Comparison of ENCODE assay signal across 21 cellular contexts in the genomic region with DNA sequence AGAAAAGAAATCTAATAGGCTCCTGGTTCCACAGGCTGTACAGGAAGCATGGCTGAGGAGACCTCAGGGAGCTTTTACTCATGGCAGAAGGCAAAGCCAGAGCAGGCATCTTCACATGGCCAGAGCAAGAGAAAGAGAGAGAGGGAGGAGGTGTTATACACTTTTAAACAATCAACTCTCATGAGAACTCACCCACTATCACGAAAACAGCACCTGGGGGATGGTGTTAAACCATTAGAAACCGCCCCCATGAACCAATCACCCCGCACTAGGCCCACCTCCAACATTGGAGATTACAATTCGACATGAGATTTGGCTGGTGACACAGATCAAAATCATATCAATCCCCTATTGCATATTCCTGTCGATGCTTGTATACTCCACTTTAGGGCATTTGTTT.
DNase-seq lines count a peak whose midpoint lies in the region; ATAC-seq and TF ChIP-seq lines count a peak whose summit lies in the region.
"Had no signal": no experiment of that assay in that cellular context is flagged by ENCODE, and none has a peak within 500 bp of the region (broad histone marks: within the 10 kb centered on the region; RNA-seq: fewer than 3 reads in every experiment).

No MANE protein-coding gene starts in this region.

- peak; percentile 29 for ATAC-seq in stimulated activated naive CD8-positive, alpha-beta T cell treated with anti-CD3 and anti-CD28 coated beads, Interleukin-15, amount 100 ng/mL, for 72 hours
- ATAC-seq in stimulated activated memory B cell treated with anti-CD40 and anti-IgM and Interleukin-4, amounts not matched to agents 10 μg/mL and 1 μg/mL and 100 μg/mL, for 72 hours, result no peak
- no peak for ATAC-seq in SK-N-SH treated with all-trans-retinoic acid at 6 μM for 48 hours

- peak overlapping the region; percentile 89 for H3K27ac Mint-ChIP-seq in activated CD4-positive, alpha-beta memory T cell treated with anti-CD3 and anti-CD28 coated beads for 36 hours
- no peak overlapping the region for H3K27ac Mint-ChIP-seq in activated CD4-positive, alpha-beta memory T cell treated with anti-CD3 and anti-CD28 coated beads, Interleukin-2, amount 10 ng/mL, durations not matched to agents 7 days and 5 days
- H3K27ac Mint-ChIP-seq in stimulated activated naive CD8-positive, alpha-beta T cell treated with anti-CD3 and anti-CD28 coated beads, Interleukin-15, amount 100 ng/mL, for 72 hours, result peak overlapping the region; percentile 48 to 71
- H3K27ac Mint-ChIP-seq in stimulated activated memory B cell treated with anti-CD40 and anti-IgM and Interleukin-4, amounts not matched to agents 10 μg/mL and 1 μg/mL and 100 μg/mL, for 72 hours, result no peak overlapping the region
- H3K27ac Mint-ChIP-seq: CD8-positive, alpha-beta memory T cell had no signal

- POLR2A ChIA-PET in activated CD4-positive, alpha-beta memory T cell treated with anti-CD3 and anti-CD28 coated beads for 36 hours (lab: Charles Lee), result interaction anchor here (0.8 to 5.2 kb wide), 5 partner anchors 44 to 93 kb away, joined by 3 to 182 read pairs (median 3); no protein-coding TSS in a partner anchor
- POLR2A ChIA-PET in activated CD4-positive, alpha-beta memory T cell treated with anti-CD3 and anti-CD28 coated beads, Interleukin-2, amount 10 ng/mL, durations not matched to agents 7 days and 5 days (lab: Charles Lee), result interaction anchor here (1.1 to 1.7 kb wide), 2 partner anchors 48 to 59 kb away, joined by 3 read pairs; no protein-coding TSS in a partner anchor

- H3K4me1 Mint-ChIP-seq in activated CD4-positive, alpha-beta memory T cell treated with anti-CD3 and anti-CD28 coated beads for 36 hours (ENCODE audit: low read depth), result peaks cover 51% of the 10 kb centered on the region
- peaks cover 21% of the 10 kb centered on the region for H3K4me1 Mint-ChIP-seq in activated CD4-positive, alpha-beta memory T cell treated with anti-CD3 and anti-CD28 coated beads, Interleukin-2, amount 10 ng/mL, durations not matched to agents 7 days and 5 days
- peaks cover 41% of the 10 kb centered on the region for H3K4me1 Mint-ChIP-seq in stimulated activated naive CD8-positive, alpha-beta T cell treated with anti-CD3 and anti-CD28 coated beads, Interleukin-15, amount 100 ng/mL, for 72 hours
- peaks cover 31% of the 10 kb centered on the region for H3K4me1 Mint-ChIP-seq in stimulated activated memory B cell treated with anti-CD40 and anti-IgM and Interleukin-4, amounts not matched to agents 10 μg/mL and 1 μg/mL and 100 μg/mL, for 72 hours

- H3K9me3 Mint-ChIP-seq in activated CD4-positive, alpha-beta memory T cell treated with anti-CD3 and anti-CD28 coated beads for 36 hours, result no peaks in the 10 kb centered on the region
- no peaks in the 10 kb centered on the region for H3K9me3 Mint-ChIP-seq in activated CD4-positive, alpha-beta memory T cell treated with anti-CD3 and anti-CD28 coated beads, Interleukin-2, amount 10 ng/mL, durations not matched to agents 7 days and 5 days
- H3K9me3 Mint-ChIP-seq in stimulated activated naive CD8-positive, alpha-beta T cell treated with anti-CD3 and anti-CD28 coated beads, Interleukin-15, amount 100 ng/mL, for 72 hours, result peaks cover 0 to 17% of the 10 kb centered on the region in 2 donors
- H3K9me3 Mint-ChIP-seq in stimulated activated memory B cell treated with anti-CD40 and anti-IgM and Interleukin-4, amounts not matched to agents 10 μg/mL and 1 μg/mL and 100 μg/mL, for 72 hours, result no peaks in the 10 kb centered on the region
- H3K9me3 Mint-ChIP-seq: CD8-positive, alpha-beta memory T cell had no signal

- DNase-seq in activated CD4-positive, alpha-beta memory T cell treated with anti-CD3 and anti-CD28 coated beads for 36 hours, result peak; percentile 48
- DNase-seq in activated CD4-positive, alpha-beta memory T cell treated with anti-CD3 and anti-CD28 coated beads, Interleukin-2, amount 10 ng/mL, durations not matched to agents 7 days and 5 days, result no peak
- peak; percentile 42 for DNase-seq in stimulated activated CD4-positive, alpha-beta T cell treated with anti-CD3 and anti-CD28 coated beads, Interleukin-1b, Interleukin-23, amount 100 ng/mL, for 48 hours
- DNase-seq in stimulated activated CD4-positive, alpha-beta T cell treated with anti-CD3 and anti-CD28 coated beads, Interleukin-2, amount 100 ng/mL, for 48 hours, result no peak
- peak; percentile 16 to 49 for DNase-seq in stimulated activated CD4-positive, alpha-beta T cell treated with anti-CD3 and anti-CD28 coated beads, Interleukin-2, amount 100 ng/mL, for 24 hours
- DNase-seq in stimulated activated naive CD8-positive, alpha-beta T cell treated with anti-CD3 and anti-CD28 coated beads, Interleukin-15, amount 100 ng/mL, for 72 hours, result no peak
- DNase-seq: CD8-positive, alpha-beta memory T cell; DMS79 treated with DMSO at 0.1 percent for 48 hours; GM23248; HCEC 1CT; IMR-90; Karpas-422; MM.1S; NCI-H1092 treated with DMSO at 0.1 percent for 48 hours; NCI-H1694; NCI-H2107; NCI-H2227 treated with DMSO at 0.1 percent for 48 hours; NCI-H524; PC-9 had no signal

- no peaks in the 10 kb centered on the region for H3K27me3 Mint-ChIP-seq in activated CD4-positive, alpha-beta memory T cell treated with anti-CD3 and anti-CD28 coated beads for 36 hours
- H3K27me3 Mint-ChIP-seq in activated CD4-positive, alpha-beta memory T cell treated with anti-CD3 and anti-CD28 coated beads, Interleukin-2, amount 10 ng/mL, durations not matched to agents 7 days and 5 days, result no peaks in the 10 kb centered on the region
- no peaks in the 10 kb centered on the region for H3K27me3 Mint-ChIP-seq in stimulated activated naive CD8-positive, alpha-beta T cell treated with anti-CD3 and anti-CD28 coated beads, Interleukin-15, amount 100 ng/mL, for 72 hours
- H3K27me3 Mint-ChIP-seq in stimulated activated memory B cell treated with anti-CD40 and anti-IgM and Interleukin-4, amounts not matched to agents 10 μg/mL and 1 μg/mL and 100 μg/mL, for 72 hours, result no peaks in the 10 kb centered on the region

- CTCF ChIA-PET in activated CD4-positive, alpha-beta memory T cell treated with anti-CD3 and anti-CD28 coated beads for 36 hours (lab: Charles Lee), result interaction anchor here (1.2 kb wide), 1 partner anchor 25 kb away, joined by 3 read pairs; no protein-coding TSS in a partner anchor
- CTCF ChIA-PET in activated CD4-positive, alpha-beta memory T cell treated with anti-CD3 and anti-CD28 coated beads, Interleukin-2, amount 10 ng/mL, durations not matched to agents 7 days and 5 days (lab: Charles Lee), result no interaction called here

- peaks cover 4% of the 10 kb centered on the region for H3K36me3 Mint-ChIP-seq in activated CD4-positive, alpha-beta memory T cell treated with anti-CD3 and anti-CD28 coated beads for 36 hours
- H3K36me3 Mint-ChIP-seq in activated CD4-positive, alpha-beta memory T cell treated with anti-CD3 and anti-CD28 coated beads, Interleukin-2, amount 10 ng/mL, durations not matched to agents 7 days and 5 days (ENCODE audit: low read depth), result peaks cover 2% of the 10 kb centered on the region
- H3K36me3 Mint-ChIP-seq in stimulated activated memory B cell treated with anti-CD40 and anti-IgM and Interleukin-4, amounts not matched to agents 10 μg/mL and 1 μg/mL and 100 μg/mL, for 72 hours, result peaks cover 7% of the 10 kb centered on the region

- peak overlapping the region; percentile 67 for H3K4me3 Mint-ChIP-seq in activated CD4-positive, alpha-beta memory T cell treated with anti-CD3 and anti-CD28 coated beads for 36 hours
- H3K4me3 Mint-ChIP-seq in activated CD4-positive, alpha-beta memory T cell treated with anti-CD3 and anti-CD28 coated beads, Interleukin-2, amount 10 ng/mL, durations not matched to agents 7 days and 5 days, result no peak overlapping the region
- peak overlapping the region in 1 of 2 donors; percentile 31 for H3K4me3 Mint-ChIP-seq in stimulated activated naive CD8-positive, alpha-beta T cell treated with anti-CD3 and anti-CD28 coated beads, Interleukin-15, amount 100 ng/mL, for 72 hours
- H3K4me3 Mint-ChIP-seq in stimulated activated memory B cell treated with anti-CD40 and anti-IgM and Interleukin-4, amounts not matched to agents 10 μg/mL and 1 μg/mL and 100 μg/mL, for 72 hours, result no peak overlapping the region
- H3K4me3 Mint-ChIP-seq: CD8-positive, alpha-beta memory T cell had no signal

- intact Hi-C loops in activated CD4-positive, alpha-beta memory T cell treated with anti-CD3 and anti-CD28 coated beads for 36 hours (cut with micrococcal nuclease), result loop anchor here (10.0 kb wide), 1 partner anchor 221 kb away; a partner anchor contains a TSS

TF ChIP-seq in SK-N-SH treated with all-trans-retinoic acid at 6 μM for 48 hours, 23 proteins besides CTCF, POLR2A, EP300 and RAD21 (continues in another document):
- no peak for TF ChIP-seq TOX (CRISPR knock-in tag; IDR thresholded peaks at IDR 0.05; ENCODE audit: borderline replicate concordance)
- TF ChIP-seq SNAI2 (CRISPR knock-in tag; IDR thresholded peaks at IDR 0.05), result no peak
- no peak for TF ChIP-seq BACH2 (CRISPR knock-in tag; IDR thresholded peaks at IDR 0.05; ENCODE audit: borderline replicate concordance)
- no peak for TF ChIP-seq ZFP30 (CRISPR knock-in tag; IDR thresholded peaks at IDR 0.05)
- TF ChIP-seq, protein P1, sequence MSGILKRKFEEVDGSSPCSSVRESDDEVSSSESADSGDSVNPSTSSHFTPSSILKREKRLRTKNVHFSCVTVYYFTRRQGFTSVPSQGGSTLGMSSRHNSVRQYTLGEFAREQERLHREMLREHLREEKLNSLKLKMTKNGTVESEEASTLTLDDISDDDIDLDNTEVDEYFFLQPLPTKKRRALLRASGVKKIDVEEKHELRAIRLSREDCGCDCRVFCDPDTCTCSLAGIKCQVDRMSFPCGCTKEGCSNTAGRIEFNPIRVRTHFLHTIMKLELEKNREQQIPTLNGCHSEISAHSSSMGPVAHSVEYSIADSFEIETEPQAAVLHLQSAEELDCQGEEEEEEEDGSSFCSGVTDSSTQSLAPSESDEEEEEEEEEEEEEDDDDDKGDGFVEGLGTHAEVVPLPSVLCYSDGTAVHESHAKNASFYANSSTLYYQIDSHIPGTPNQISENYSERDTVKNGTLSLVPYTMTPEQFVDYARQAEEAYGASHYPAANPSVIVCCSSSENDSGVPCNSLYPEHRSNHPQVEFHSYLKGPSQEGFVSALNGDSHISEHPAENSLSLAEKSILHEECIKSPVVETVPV (CRISPR knock-in tag; IDR thresholded peaks at IDR 0.05), result no peak
- no peak for TF ChIP-seq OSR1 (CRISPR knock-in tag; IDR thresholded peaks at IDR 0.05)
- TF ChIP-seq CSDC2 (CRISPR knock-in tag; IDR thresholded peaks at IDR 0.05), result no peak
- TF ChIP-seq ARNTL (CRISPR knock-in tag; IDR thresholded peaks at IDR 0.05; ENCODE audit: borderline replicate concordance, low read depth), result no peak

Comparison
In these comparisons a context has a peak if more than half of its experiments do, and no peak if none do; other contexts are left out.
1. DNase-seq: peak in activated CD4-positive, alpha-beta memory T cell treated with anti-CD3 and anti-CD28 coated beads for 36 hours (single experiment), stimulated activated CD4-positive, alpha-beta T cell treated with anti-CD3 and anti-CD28 coated beads, Interleukin-1b, Interleukin-23, amount 100 ng/mL, for 48 hours (single experiment) and stimulated activated CD4-positive, alpha-beta T cell treated with anti-CD3 and anti-CD28 coated beads, Interleukin-2, amount 100 ng/mL, for 24 hours (2 of 2); none in activated CD4-positive, alpha-beta memory T cell treated with anti-CD3 and anti-CD28 coated beads, Interleukin-2, amount 10 ng/mL, durations not matched to agents 7 days and 5 days (single experiment), stimulated activated CD4-positive, alpha-beta T cell treated with anti-CD3 and anti-CD28 coated beads, Interleukin-2, amount 100 ng/mL, for 48 hours (0 of 2) and stimulated activated naive CD8-positive, alpha-beta T cell treated with anti-CD3 and anti-CD28 coated beads, Interleukin-15, amount 100 ng/mL, for 72 hours (0 of 2).
2. H3K27ac Mint-ChIP-seq: peak in activated CD4-positive, alpha-beta memory T cell treated with anti-CD3 and anti-CD28 coated beads for 36 hours (single experiment) and stimulated activated naive CD8-positive, alpha-beta T cell treated with anti-CD3 and anti-CD28 coated beads, Interleukin-15, amount 100 ng/mL, for 72 hours (2 of 2); none in activated CD4-positive, alpha-beta memory T cell treated with anti-CD3 and anti-CD28 coated beads, Interleukin-2, amount 10 ng/mL, durations not matched to agents 7 days and 5 days (single experiment) and stimulated activated memory B cell treated with anti-CD40 and anti-IgM and Interleukin-4, amounts not matched to agents 10 μg/mL and 1 μg/mL and 100 μg/mL, for 72 hours (single experiment).